8 cellular contexts compared by ENCODE assay signal in genomic region chr18:9366126-9366714, GRCh38.
A peak's percentile ranks its signal among the peaks of the same experiment; 100 is the strongest.
DNase-seq lines count a peak whose midpoint lies in the region; ATAC-seq and TF ChIP-seq lines count a peak whose summit lies in the region.

No MANE protein-coding gene starts in this region.

- H3K27me3 ChIP-seq in parathyroid adenoma (ENCODE audit: control insufficient read depth, insufficient read depth, low read length): no peaks in the 10 kb centered on the region

- no peak overlapping the region for H3K27ac ChIP-seq in parathyroid adenoma

- no peaks in the 10 kb centered on the region for H3K4me1 ChIP-seq in parathyroid adenoma

- H3K9ac ChIP-seq in parathyroid adenoma: no peak overlapping the region

- peak; percentile 76 for ATAC-seq in SK-N-SH treated with all-trans-retinoic acid at 6 μM for 48 hours
- no peak for ATAC-seq in HG02678 (IDR thresholded peaks at IDR 0.05; ENCODE audit: unreplicated experiment)

- no peaks in the 10 kb centered on the region for H3K9me3 ChIP-seq in parathyroid adenoma (ENCODE audit: control insufficient read depth, low read length)

- H3K4me3 ChIP-seq in parathyroid adenoma (ENCODE audit: low read depth, low read length): no peak overlapping the region

- in situ Hi-C loops in KBM-7 (cut with MboI; ENCODE audit: low pct_unique_long_range_greater_than_20kb, low sequenced_read_pairs): no loop called here

- no peak overlapping the region for H3K4me2 ChIP-seq in parathyroid adenoma (ENCODE audit: low read length)

- no peak overlapping the region for H2AFZ ChIP-seq in parathyroid adenoma

- TF ChIP-seq CTCF in parathyroid adenoma (IDR thresholded peaks at IDR 0.05): peak; percentile 31

- peak; percentile 84 for DNase-seq in D341Med (ENCODE audit: low spot score)
- DNase-seq in globus pallidus (ENCODE audit: low spot score): peak; percentile 30
- DNase-seq in NCI-H1436 (lab: John Stamatoyannopoulos, UW): no peak
- DNase-seq in KBM-7: no peak
- DNase-seq in 8988T: no peak

- no peaks in the 10 kb centered on the region for H3K36me3 ChIP-seq in parathyroid adenoma (ENCODE audit: control insufficient read depth, insufficient read depth, low read length)

- H3K79me2 ChIP-seq in parathyroid adenoma: peaks cover 3% of the 10 kb centered on the region

TF ChIP-seq in SK-N-SH treated with all-trans-retinoic acid at 6 μM for 48 hours, 23 proteins besides CTCF, POLR2A, EP300 and RAD21:
- TF ChIP-seq ZNF8 (CRISPR knock-in tag; IDR thresholded peaks at IDR 0.05): no peak
- no peak for TF ChIP-seq PPARA (CRISPR knock-in tag; IDR thresholded peaks at IDR 0.05; ENCODE audit: borderline replicate concordance)
- no peak for TF ChIP-seq CSRNP3 (CRISPR knock-in tag; IDR thresholded peaks at IDR 0.05)
- TF ChIP-seq ESRRG (CRISPR knock-in tag; IDR thresholded peaks at IDR 0.05): no peak
- TF ChIP-seq CREB5 (CRISPR knock-in tag; IDR thresholded peaks at IDR 0.05; ENCODE audit: low read depth): no peak
- TF ChIP-seq ZNF565 (CRISPR knock-in tag; conservative IDR thresholded peaks at IDR 0.05; ENCODE audit: low read depth): no peak
- no peak for TF ChIP-seq ZNF70 (CRISPR knock-in tag; IDR thresholded peaks at IDR 0.05)
- no peak for TF ChIP-seq PATZ1 (CRISPR knock-in tag; IDR thresholded peaks at IDR 0.05; ENCODE audit: borderline replicate concordance)
- TF ChIP-seq ZC3H10 (CRISPR knock-in tag; IDR thresholded peaks at IDR 0.05): no peak
- no peak for TF ChIP-seq ISL1 (CRISPR knock-in tag; IDR thresholded peaks at IDR 0.05)
- no peak for TF ChIP-seq RARB (CRISPR knock-in tag; IDR thresholded peaks at IDR 0.05)
- TF ChIP-seq GLIS3 (CRISPR knock-in tag; IDR thresholded peaks at IDR 0.05): no peak
- no peak for TF ChIP-seq SNAI2 (CRISPR knock-in tag; IDR thresholded peaks at IDR 0.05)
- TF ChIP-seq POU6F1 (CRISPR knock-in tag; IDR thresholded peaks at IDR 0.05; ENCODE audit: borderline replicate concordance, low read depth): no peak
- TF ChIP-seq TSHZ2 (CRISPR knock-in tag; IDR thresholded peaks at IDR 0.05): no peak
- TF ChIP-seq ARNTL (CRISPR knock-in tag; IDR thresholded peaks at IDR 0.05; ENCODE audit: borderline replicate concordance, low read depth): no peak
- no peak for TF ChIP-seq CSDC2 (CRISPR knock-in tag; IDR thresholded peaks at IDR 0.05)
- no peak for TF ChIP-seq TCF4 (CRISPR knock-in tag; IDR thresholded peaks at IDR 0.05; ENCODE audit: borderline replicate concordance)
TF ChIP-seq in SK-N-SH treated with all-trans-retinoic acid at 6 μM for 48 hours: peak in this region for 0.

Comparison
In these comparisons a context has a peak if more than half of its experiments do, and no peak if none do; other contexts are left out.
1. DNase-seq: peak in D341Med (single experiment) and globus pallidus (single experiment); none in NCI-H1436 (single experiment), KBM-7 (single experiment) and 8988T (single experiment).